ENCODE assay signal across 8 cellular contexts in genomic region chr5:177425196-177425800, GRCh38. TPM values are rescaled to one million over a fixed set of nuclear protein-coding genes. Genes with fewer than 3 reads are reported as not detected.
A peak's percentile ranks its signal among the peaks of the same experiment; 100 is the strongest.
DNase-seq lines count a peak whose midpoint lies in the region; ATAC-seq and TF ChIP-seq lines count a peak whose summit lies in the region.

No MANE protein-coding gene starts in this region.

- H3K4me2 ChIP-seq in SK-N-SH, result peak overlapping the region; percentile 69

- no peak for TF ChIP-seq POLR2A in stomach (IDR thresholded peaks at IDR 0.05)

- TF ChIP-seq CTCF in SK-N-SH (IDR thresholded peaks at IDR 0.05) (no peak), stomach (IDR thresholded peaks at IDR 0.05) (no peak)

- no peak for ATAC-seq in SK-N-SH treated with all-trans-retinoic acid at 6 μM for 48 hours
- no peak for ATAC-seq in activated naive CD4-positive, alpha-beta T cell treated with anti-CD3 and anti-CD28 coated beads, Interleukin-2, amount 50 U/mL, for 72 hours

- TF ChIP-seq EP300 in SK-N-SH (IDR thresholded peaks at IDR 0.05; ENCODE audit: borderline replicate concordance in 1 of 2, low read depth in 1 of 2, low read length in 1 of 2), result no peak
- TF ChIP-seq EP300 in stomach (IDR thresholded peaks at IDR 0.05), result no peak

- H3K36me3 Mint-ChIP-seq in activated naive CD4-positive, alpha-beta T cell treated with anti-CD3 and anti-CD28 coated beads, Interleukin-2, amount 50 U/mL, for 72 hours, result peaks cover 10 to 21% of the 10 kb centered on the region in 2 donors

- CTCF ChIA-PET in SK-N-SH (lab: Yijun Ruan, JAX), result interaction anchor here (0.9 to 10.8 kb wide), 8 partner anchors 16 to 76 kb away, joined by 3 to 120 read pairs (median 4); no protein-coding TSS in a partner anchor

- peaks cover 30% of the 10 kb centered on the region for H3K79me2 ChIP-seq in SK-N-SH (ENCODE audit: insufficient read depth)

- peak overlapping the region; percentile 2 to 85 for H3K27ac Mint-ChIP-seq in activated naive CD4-positive, alpha-beta T cell treated with anti-CD3 and anti-CD28 coated beads, Interleukin-2, amount 50 U/mL, for 72 hours

- POLR2A ChIA-PET in SK-N-SH (lab: Yijun Ruan, JAX), result interaction anchor here (0.7 to 2.1 kb wide), 4 partner anchors 19 to 72 kb away, joined by 3 to 11 read pairs (median 4); no protein-coding TSS in a partner anchor

- no peak for TF ChIP-seq RAD21 in SK-N-SH (IDR thresholded peaks at IDR 0.05; ENCODE audit: low read length)

- H3K9me3 ChIP-seq in SK-N-SH (no peaks in the 10 kb centered on the region), iPS-20b (ENCODE audit: insufficient read depth, low read depth, low read length) (no peaks in the 10 kb centered on the region), stomach (no peaks in the 10 kb centered on the region)

- peaks cover 12% of the 10 kb centered on the region for H3F3A ChIP-seq in SK-N-SH (replicated peaks; ENCODE audit: insufficient read depth)

- H3K9ac ChIP-seq in SK-N-SH (peak overlapping the region; percentile 73), iPS-20b (ENCODE audit: low read depth, low read length) (peak overlapping the region; percentile 83; the same call in 1 of the 2 replicates)

- peaks cover 5 to 33% of the 10 kb centered on the region in 2 experiments; a peak in 2 of 4 replicates for H3K4me1 ChIP-seq in SK-N-SH (ENCODE audit: control insufficient read depth in 1 of 2, insufficient read depth in 2 of 2, low read depth in 1 of 2, low read length in 1 of 2)
- H3K4me1 ChIP-seq in iPS-20b (ENCODE audit: insufficient read depth, low read length), result peaks cover 5% of the 10 kb centered on the region; the same call in 1 of the 2 replicates
- peaks cover 23 to 45% (median 41%) of the 10 kb centered on the region in 4 donors for H3K4me1 ChIP-seq in stomach

- intact Hi-C loops in stomach (cut with DNase I; ENCODE audit: low total_unique reads), result no loop called here

- H3K36me3 ChIP-seq in SK-N-SH (replicated peaks in 1 of 2; ENCODE audit: control insufficient read depth in 1 of 2, insufficient read depth in 2 of 2, low read length in 1 of 2) (no peaks in the 10 kb centered on the region), iPS-20b (ENCODE audit: insufficient read depth, low read depth, low read length) (peaks cover 8% of the 10 kb centered on the region), stomach (peaks cover 0 to 5% (median 3%) of the 10 kb centered on the region in 4 donors)

- H3K27ac ChIP-seq in SK-N-SH (ENCODE audit: low read depth in 2 of 2, low read length in 1 of 2) (peak overlapping the region; percentile 89 to 92), iPS-20b (ENCODE audit: low read length) (peak overlapping the region; percentile 53), stomach (peak overlapping the region; percentile 94 to 98 (median 96))

- peak overlapping the region; percentile 85 for H2AFZ ChIP-seq in SK-N-SH (ENCODE audit: low read depth)

- DNase-seq in SK-N-SH (no peak), stomach (peak; percentile 46), OCI-M1 (lab: John Stamatoyannopoulos, UW) (no peak), activated gamma-delta T cell treated with Interleukin-2 at 50 U/mL for 16 hours (no peak), AG08396 (ENCODE audit: low spot score) (no peak)
- peak in 1 of 2 donors; percentile 54 for DNase-seq in activated naive CD4-positive, alpha-beta T cell treated with anti-CD3 and anti-CD28 coated beads, Interleukin-2, amount 50 U/mL, for 72 hours (ENCODE audit: low spot score in 2 of 2)

- H3K9me3 Mint-ChIP-seq in activated naive CD4-positive, alpha-beta T cell treated with anti-CD3 and anti-CD28 coated beads, Interleukin-2, amount 50 U/mL, for 72 hours, result no peaks in the 10 kb centered on the region

- H3K4me3 ChIP-seq in SK-N-SH (ENCODE audit: low read depth in 2 of 2, low read length in 1 of 2) (peak overlapping the region; percentile 53 to 68), iPS-20b (ENCODE audit: low read length) (peak overlapping the region; percentile 72), stomach (peak overlapping the region; percentile 43 to 63 (median 48))

- no peaks in the 10 kb centered on the region for H3K9me2 ChIP-seq in SK-N-SH

- WGBS in SK-N-SH (ENCODE audit: low lambda C conversion rate), result 73% methylated on average over 13 of the region's 13 CpGs
- WGBS in stomach, 5 donors, result 35 to 38% (median 37%) methylated on average over 13 of the region's 13 CpGs

- 0 out of 2 replicates have a peak, but pooled peaks cover 13% of the 10 kb centered on the region for H4K20me1 ChIP-seq in SK-N-SH (ENCODE audit: insufficient read depth)

- no peaks in the 10 kb centered on the region for H3K27me3 ChIP-seq in SK-N-SH (ENCODE audit: insufficient read depth)
- no peaks in the 10 kb centered on the region; the same call in 1 of the 2 replicates for H3K27me3 ChIP-seq in iPS-20b (ENCODE audit: insufficient read depth, low read length)
- H3K27me3 ChIP-seq in stomach, result no peaks in the 10 kb centered on the region

TF ChIP-seq in SK-N-SH, 30 proteins besides CTCF, POLR2A, EP300 and RAD21 (continues in another document):
- no peak for TF ChIP-seq FOSL2 (IDR thresholded peaks at IDR 0.05; ENCODE audit: borderline replicate concordance, low read depth)
- no peak for TF ChIP-seq SIN3A (IDR thresholded peaks at IDR 0.05; ENCODE audit: borderline replicate concordance, low read depth, low read length)
- no peak for TF ChIP-seq EZH2phosphoT487 (IDR thresholded peaks at IDR 0.05; ENCODE audit: borderline replicate concordance, low read depth)
- TF ChIP-seq CHD2 (IDR thresholded peaks at IDR 0.05; ENCODE audit: low read length, partially characterized antibody), result no peak
- TF ChIP-seq FOXM1 (IDR thresholded peaks at IDR 0.05; ENCODE audit: low read depth), result no peak
- TF ChIP-seq USF1 (IDR thresholded peaks at IDR 0.05; ENCODE audit: borderline replicate concordance, low read depth), result no peak

TF ChIP-seq in SK-N-SH treated with all-trans-retinoic acid at 6 μM for 48 hours, 23 proteins besides CTCF, POLR2A, EP300 and RAD21 (continues in another document):
- TF ChIP-seq TOX (CRISPR knock-in tag; IDR thresholded peaks at IDR 0.05; ENCODE audit: borderline replicate concordance), result no peak
- no peak for TF ChIP-seq OSR1 (CRISPR knock-in tag; IDR thresholded peaks at IDR 0.05)
- no peak for TF ChIP-seq TCF4 (CRISPR knock-in tag; IDR thresholded peaks at IDR 0.05; ENCODE audit: borderline replicate concordance)
- no peak for TF ChIP-seq SNAI2 (CRISPR knock-in tag; IDR thresholded peaks at IDR 0.05)
- no peak for TF ChIP-seq BACH2 (CRISPR knock-in tag; IDR thresholded peaks at IDR 0.05; ENCODE audit: borderline replicate concordance)
- TF ChIP-seq ISL1 (CRISPR knock-in tag; IDR thresholded peaks at IDR 0.05), result no peak
- TF ChIP-seq ZFP3 (CRISPR knock-in tag; IDR thresholded peaks at IDR 0.05), result no peak
- no peak for TF ChIP-seq PATZ1 (CRISPR knock-in tag; IDR thresholded peaks at IDR 0.05; ENCODE audit: borderline replicate concordance)
- TF ChIP-seq ZNF8 (CRISPR knock-in tag; IDR thresholded peaks at IDR 0.05), result no peak
- TF ChIP-seq ZNF70 (CRISPR knock-in tag; IDR thresholded peaks at IDR 0.05), result no peak

RNA-seq across cellular contexts. Expression of gene GRK6, which starts 1.2 kb away (rescaled TPM):
- polyA plus RNA-seq in SK-N-SH (2012; rRNA removed) (35.9 and 39.5 TPM in 2 replicates), stomach (10 to 100 TPM; 14.6 to 20.2 (median 16.2) TPM)
- polyA plus RNA-seq in SK-N-SH (2012; cell fraction: cytosol; rRNA removed), result 28.3 and 36.2 TPM in 2 replicates
- polyA plus RNA-seq in SK-N-SH (2012; cell fraction: nucleus; rRNA removed), result 28.0 and 30.6 TPM in 2 replicates
- total RNA-seq in activated naive CD4-positive, alpha-beta T cell treated with anti-CD3 and anti-CD28 coated beads, Interleukin-2, amount 50 U/mL, for 72 hours, result 100 to 1,000 TPM; 104 to 125 TPM
- 10 to 100 TPM in 4 of 5 donors, 1 to 10 TPM in 1; 1.8 to 91.2 (median 19.1) TPM for total RNA-seq in stomach

RNA-seq across cellular contexts. Expression of gene F12, which starts 15.9 kb away (rescaled TPM):
- polyA plus RNA-seq in SK-N-SH (2012; rRNA removed) (3.8 and 4.3 TPM in 2 replicates), stomach (10 to 100 TPM in 1 of 3 donors, under 1 TPM in 1, not detected in 1; 0.50 to 13.6 TPM)
- 1.2 and 3.0 TPM in 2 replicates for polyA plus RNA-seq in SK-N-SH (2012; cell fraction: cytosol; rRNA removed)
- 8.5 and 16.3 TPM in 2 replicates for polyA plus RNA-seq in SK-N-SH (2012; cell fraction: nucleus; rRNA removed)
- total RNA-seq in activated naive CD4-positive, alpha-beta T cell treated with anti-CD3 and anti-CD28 coated beads, Interleukin-2, amount 50 U/mL, for 72 hours, result 1 to 10 TPM; 2.2 to 9.8 TPM
- total RNA-seq in stomach, result 10 to 100 TPM in 2 of 5 donors, not detected in 3; 52.4 to 68.3 TPM

RNA-seq across cellular contexts. Expression of gene PRR7, which starts 21.3 kb away (rescaled TPM):
- polyA plus RNA-seq in SK-N-SH (2012; rRNA removed) (12.5 and 17.1 TPM in 2 replicates), stomach (1 to 10 TPM in 2 of 3 donors, under 1 TPM in 1; 0.61 to 3.7 (median 1.5) TPM)
- 12.6 and 23.0 TPM in 2 replicates for polyA plus RNA-seq in SK-N-SH (2012; cell fraction: cytosol; rRNA removed)
- polyA plus RNA-seq in SK-N-SH (2012; cell fraction: nucleus; rRNA removed), result 29.5 and 41.3 TPM in 2 replicates
- 10 to 100 TPM in 1 of 2 donors, 1 to 10 TPM in 1; 4.1 to 11.4 TPM for total RNA-seq in activated naive CD4-positive, alpha-beta T cell treated with anti-CD3 and anti-CD28 coated beads, Interleukin-2, amount 50 U/mL, for 72 hours
- under 1 TPM in 1 of 5 donors, not detected in 4; 0.73 TPM for total RNA-seq in stomach

RNA-seq across cellular contexts. Expression of gene PFN3, which starts 24.8 kb away (rescaled TPM):
- polyA plus RNA-seq in SK-N-SH (2012; rRNA removed) (not detected in 2 replicates), stomach (not detected)
- polyA plus RNA-seq in SK-N-SH (2012; cell fraction: cytosol; rRNA removed), result not detected in 2 replicates
- not detected in 2 replicates for polyA plus RNA-seq in SK-N-SH (2012; cell fraction: nucleus; rRNA removed)
- not detected for total RNA-seq in activated naive CD4-positive, alpha-beta T cell treated with anti-CD3 and anti-CD28 coated beads, Interleukin-2, amount 50 U/mL, for 72 hours
- total RNA-seq in stomach, result not detected

RNA-seq across cellular contexts. Expression of gene SLC34A1, which starts 41.1 kb away (rescaled TPM):
- polyA plus RNA-seq in SK-N-SH (2012; rRNA removed) (0.03 TPM in 1 of 2 replicates, not detected in the other), stomach (under 1 TPM in 1 of 3 donors, not detected in 2; 0.10 TPM)
- polyA plus RNA-seq in SK-N-SH (2012; cell fraction: cytosol; rRNA removed), result not detected in 2 replicates
- polyA plus RNA-seq in SK-N-SH (2012; cell fraction: nucleus; rRNA removed), result not detected in 2 replicates
- under 1 TPM; 0.07 to 0.19 TPM for total RNA-seq in activated naive CD4-positive, alpha-beta T cell treated with anti-CD3 and anti-CD28 coated beads, Interleukin-2, amount 50 U/mL, for 72 hours
- total RNA-seq in stomach, result not detected
